In the genomic region with DNA sequence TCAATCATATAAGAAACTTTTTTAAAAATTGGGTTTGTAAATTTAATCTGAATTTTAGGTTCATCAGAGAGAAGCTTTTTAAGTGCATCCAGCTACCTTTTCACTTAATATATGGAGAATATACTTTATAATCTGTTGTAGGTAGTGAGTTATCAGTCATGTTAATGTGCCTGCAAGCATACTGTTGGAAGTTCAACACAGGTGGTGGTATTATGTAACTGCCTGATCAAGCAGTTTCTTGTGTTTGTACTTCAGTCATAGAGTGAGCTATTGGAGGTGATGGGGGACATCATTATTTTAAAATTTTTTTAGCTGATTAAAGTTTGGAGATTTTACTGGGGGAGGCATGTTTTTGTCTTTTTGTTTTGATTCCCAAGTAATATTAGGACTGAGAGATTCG, we compare ENCODE assay signal across 1 cellular context.
TF ChIP-seq lines count a peak whose summit lies in the region.

No MANE protein-coding gene starts in this region.

TF ChIP-seq in IMR-90, 13 proteins besides CTCF, POLR2A, EP300 and RAD21 (continued from another document):
- TF ChIP-seq, protein P1, sequence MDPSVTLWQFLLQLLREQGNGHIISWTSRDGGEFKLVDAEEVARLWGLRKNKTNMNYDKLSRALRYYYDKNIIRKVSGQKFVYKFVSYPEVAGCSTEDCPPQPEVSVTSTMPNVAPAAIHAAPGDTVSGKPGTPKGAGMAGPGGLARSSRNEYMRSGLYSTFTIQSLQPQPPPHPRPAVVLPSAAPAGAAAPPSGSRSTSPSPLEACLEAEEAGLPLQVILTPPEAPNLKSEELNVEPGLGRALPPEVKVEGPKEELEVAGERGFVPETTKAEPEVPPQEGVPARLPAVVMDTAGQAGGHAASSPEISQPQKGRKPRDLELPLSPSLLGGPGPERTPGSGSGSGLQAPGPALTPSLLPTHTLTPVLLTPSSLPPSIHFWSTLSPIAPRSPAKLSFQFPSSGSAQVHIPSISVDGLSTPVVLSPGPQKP (IDR thresholded peaks at IDR 0.05; ENCODE audit: borderline replicate concordance, low read depth, low read length) = no peak
- TF ChIP-seq MAFK (IDR thresholded peaks at IDR 0.05; ENCODE audit: low read depth, low read length) (no peak), NFE2L2 (IDR thresholded peaks at IDR 0.05; ENCODE audit: low read depth, low read length) (no peak), BHLHE40 (IDR thresholded peaks at IDR 0.05; ENCODE audit: low read depth, low read length) (no peak), RFX5 (IDR thresholded peaks at IDR 0.05; ENCODE audit: low read depth, low read length) (no peak), SMC3 (IDR thresholded peaks at IDR 0.05; ENCODE audit: low read depth, low read length) (no peak)
